16 cellular contexts compared by ENCODE assay signal in genomic region chr1:232901255-232901654, GRCh38. TPM values are rescaled to one million over a fixed set of nuclear protein-coding genes. Genes with fewer than 3 reads are reported as not detected.
DNase-seq lines count a peak whose midpoint lies in the region; ATAC-seq and TF ChIP-seq lines count a peak whose summit lies in the region.
"Had no signal": no experiment of that assay in that cellular context is flagged by ENCODE, and none has a peak within 500 bp of the region (broad histone marks: within the 10 kb centered on the region; RNA-seq: fewer than 3 reads in every experiment).

No MANE protein-coding gene starts in this region.

- CTCF ChIA-PET in activated CD4-positive, alpha-beta T cell treated with anti-CD3 and anti-CD28 coated beads, Interleukin-2, amount 10 ng/mL, durations not matched to agents 7 days and 5 days (lab: Charles Lee), result interaction anchor here (1.6 kb wide), 1 partner anchor 27 kb away, joined by 4 read pairs; no protein-coding TSS in a partner anchor

- peaks cover 8% of the 10 kb centered on the region for H3K9me3 ChIP-seq in KOPT-K1 (ENCODE audit: insufficient read depth, low read length, poor library complexity, severe bottlenecking)
- no peaks in the 10 kb centered on the region for H3K9me3 ChIP-seq in skeletal muscle tissue (ENCODE audit: control insufficient read depth in 3 of 3, low read length in 3 of 3)
- H3K9me3 ChIP-seq in spleen, result no peaks in the 10 kb centered on the region
- no peaks in the 10 kb centered on the region for H3K9me3 ChIP-seq in smooth muscle cell (replicated peaks; ENCODE audit: low read depth)

- no peak overlapping the region for H2AFZ ChIP-seq in smooth muscle cell (ENCODE audit: low read depth)

- no peak overlapping the region for H3K4me2 ChIP-seq in smooth muscle cell

- no peaks in the 10 kb centered on the region for H4K20me1 ChIP-seq in smooth muscle cell (ENCODE audit: low read depth)

- H3K4me3 ChIP-seq in skeletal muscle tissue (ENCODE audit: low read length in 3 of 3) (peak overlapping the region in 2 of 3 donors; percentile 10 to 23), spleen (no peak overlapping the region), smooth muscle cell (no peak overlapping the region)

- peak; percentile 30 for ATAC-seq in left colon
- ATAC-seq in HG02885 (IDR thresholded peaks at IDR 0.05; ENCODE audit: poor library complexity, unreplicated experiment), result no peak
- ATAC-seq: activated naive CD8-positive, alpha-beta T cell treated with anti-CD3 and anti-CD28 coated beads, Interleukin-2, amount 50 U/mL, for 24 hours; Panc1 had no signal

- TF ChIP-seq CTCF in spleen (IDR thresholded peaks at IDR 0.05 in 8 of 11, conservative IDR thresholded peaks at IDR 0.05 in 3 of 11) (no peak), smooth muscle cell (IDR thresholded peaks at IDR 0.05; ENCODE audit: borderline replicate concordance, insufficient read depth, poor library complexity, severe bottlenecking) (no peak)

- H3K4me1 ChIP-seq in skeletal muscle tissue (ENCODE audit: control insufficient read depth in 3 of 3, insufficient read depth in 3 of 3, low read length in 3 of 3), result peaks cover 27 to 42% (median 32%) of the 10 kb centered on the region in 3 donors
- H3K4me1 ChIP-seq in spleen, result peaks cover 0 to 13% (median 5%) of the 10 kb centered on the region in 6 donors
- peaks cover 9% of the 10 kb centered on the region for H3K4me1 ChIP-seq in smooth muscle cell (ENCODE audit: low read depth)

- intact Hi-C loops in left colon (cut with DNase I, micrococcal nuclease), result no loop called here
- intact Hi-C loops in spleen (cut with DNase I; ENCODE audit: low total_unique reads), result no loop called here

- no peaks in the 10 kb centered on the region for H3K79me2 ChIP-seq in smooth muscle cell (ENCODE audit: low read depth)

- H3K27ac ChIP-seq in KOPT-K1 (ENCODE audit: low read depth, low read length, poor library complexity, severe bottlenecking), result peak overlapping the region; percentile 57
- H3K27ac ChIP-seq in skeletal muscle tissue (ENCODE audit: low read depth, low read length), result peak overlapping the region; percentile 57
- H3K27ac ChIP-seq in spleen, result no peak overlapping the region
- H3K27ac ChIP-seq in smooth muscle cell (ENCODE audit: low read depth), result no peak overlapping the region

- peak overlapping the region; percentile 2 for H3K4me3 Mint-ChIP-seq in activated CD4-positive, alpha-beta T cell treated with anti-CD3 and anti-CD28 coated beads, Interleukin-2, amount 10 ng/mL, durations not matched to agents 7 days and 5 days
- H3K4me3 Mint-ChIP-seq: activated B cell treated with CpG ODN at 0.5 μM for 24 hours; activated naive CD8-positive, alpha-beta T cell treated with anti-CD3 and anti-CD28 coated beads, Interleukin-2, amount 50 U/mL, for 24 hours; endodermal cell had no signal

- H3K36me3 Mint-ChIP-seq in activated CD4-positive, alpha-beta T cell treated with anti-CD3 and anti-CD28 coated beads, Interleukin-2, amount 10 ng/mL, durations not matched to agents 7 days and 5 days (ENCODE audit: low read depth), result no peaks in the 10 kb centered on the region

- no peaks in the 10 kb centered on the region for H3K36me3 ChIP-seq in KOPT-K1 (ENCODE audit: insufficient read depth, low read length)
- H3K36me3 ChIP-seq in skeletal muscle tissue (ENCODE audit: control insufficient read depth in 3 of 3, insufficient read depth in 3 of 3, low read length in 3 of 3), result no peaks in the 10 kb centered on the region
- H3K36me3 ChIP-seq in spleen, result no peaks in the 10 kb centered on the region
- no peaks in the 10 kb centered on the region for H3K36me3 ChIP-seq in smooth muscle cell (ENCODE audit: low read depth)

- H3K27me3 ChIP-seq in skeletal muscle tissue (ENCODE audit: control insufficient read depth in 3 of 3, insufficient read depth in 3 of 3, low read length in 3 of 3), result no peaks in the 10 kb centered on the region
- H3K27me3 ChIP-seq in spleen (replicated peaks in 1 of 7), result peaks cover 0 to 6% (median 0%) of the 10 kb centered on the region in 7 donors
- no peaks in the 10 kb centered on the region for H3K27me3 ChIP-seq in smooth muscle cell (ENCODE audit: low read depth)

- no peak for TF ChIP-seq POLR2A in spleen (IDR thresholded peaks at IDR 0.05)

- H3F3A ChIP-seq in smooth muscle cell (ENCODE audit: low read depth), result no peaks in the 10 kb centered on the region

- WGBS in spleen, 5 donors, result 44 to 73% (median 47%) methylated on average over 4 of the region's 4 CpGs
- 54% methylated on average over 4 of the region's 4 CpGs for WGBS in smooth muscle cell (ENCODE audit: low lambda C conversion rate)

- POLR2A ChIA-PET in activated CD4-positive, alpha-beta T cell treated with anti-CD3 and anti-CD28 coated beads, Interleukin-2, amount 10 ng/mL, durations not matched to agents 7 days and 5 days (lab: Charles Lee), result no interaction called here

- H3K4me1 Mint-ChIP-seq in activated CD4-positive, alpha-beta T cell treated with anti-CD3 and anti-CD28 coated beads, Interleukin-2, amount 10 ng/mL, durations not matched to agents 7 days and 5 days, result peaks cover 43% of the 10 kb centered on the region
- H3K4me1 Mint-ChIP-seq: activated B cell treated with CpG ODN at 0.5 μM for 24 hours had no signal

- H3K27ac Mint-ChIP-seq in activated CD4-positive, alpha-beta T cell treated with anti-CD3 and anti-CD28 coated beads, Interleukin-2, amount 10 ng/mL, durations not matched to agents 7 days and 5 days, result peak overlapping the region; percentile 78
- H3K27ac Mint-ChIP-seq: activated B cell treated with CpG ODN at 0.5 μM for 24 hours; activated naive CD8-positive, alpha-beta T cell treated with anti-CD3 and anti-CD28 coated beads, Interleukin-2, amount 50 U/mL, for 24 hours; endodermal cell had no signal

- H3K9ac ChIP-seq in skeletal muscle tissue (ENCODE audit: low read depth in 1 of 3, low read length in 3 of 3) (peak overlapping the region; percentile 35 to 60 (median 35)), smooth muscle cell (ENCODE audit: low read depth) (no peak overlapping the region)

- no peaks in the 10 kb centered on the region for H3K27me3 Mint-ChIP-seq in activated CD4-positive, alpha-beta T cell treated with anti-CD3 and anti-CD28 coated beads, Interleukin-2, amount 10 ng/mL, durations not matched to agents 7 days and 5 days
- H3K27me3 Mint-ChIP-seq: activated naive CD8-positive, alpha-beta T cell treated with anti-CD3 and anti-CD28 coated beads, Interleukin-2, amount 50 U/mL, for 24 hours had no signal

- peak; percentile 15 for DNase-seq in activated CD4-positive, alpha-beta T cell treated with anti-CD3 and anti-CD28 coated beads, Interleukin-2, amount 10 ng/mL, durations not matched to agents 7 days and 5 days
- DNase-seq in activated CD4-positive, alpha-beta T cell treated with anti-CD3 and anti-CD28 coated beads, Interleukin-2, amount 50 U/mL, for 1 hour, result no peak
- DNase-seq in left colon, result no peak
- DNase-seq in spleen, result no peak
- no peak for DNase-seq in smooth muscle cell (lab: John Stamatoyannopoulos, UW; ENCODE audit: unreplicated experiment)
- DNase-seq: activated B cell treated with CpG ODN at 0.5 μM for 24 hours; activated naive CD8-positive, alpha-beta T cell treated with anti-CD3 and anti-CD28 coated beads, Interleukin-2, amount 50 U/mL, for 24 hours; activated T-cell treated with anti-CD3 and anti-CD28 coated beads for 4 hours; central memory CD4-positive, alpha-beta T cell; endodermal cell; Kasumi-1; stimulated activated CD4-positive, alpha-beta T cell treated with anti-CD3 and anti-CD28 coated beads, Interleukin-12 subunit alpha, Interleukin-12 subunit beta, amount 100 ng/mL, for 4 hours had no signal

- H3K9me3 Mint-ChIP-seq in activated CD4-positive, alpha-beta T cell treated with anti-CD3 and anti-CD28 coated beads, Interleukin-2, amount 10 ng/mL, durations not matched to agents 7 days and 5 days, result peaks cover 3% of the 10 kb centered on the region
- H3K9me3 Mint-ChIP-seq: activated B cell treated with CpG ODN at 0.5 μM for 24 hours; activated naive CD8-positive, alpha-beta T cell treated with anti-CD3 and anti-CD28 coated beads, Interleukin-2, amount 50 U/mL, for 24 hours had no signal

RNA-seq across cellular contexts. Expression of gene NTPCR, which starts 49.2 kb away (rescaled TPM):
- 10 to 100 TPM; 36.9 to 45.8 TPM for total RNA-seq in activated CD4-positive, alpha-beta T cell treated with anti-CD3 and anti-CD28 coated beads, Interleukin-2, amount 10 ng/mL, durations not matched to agents 7 days and 5 days
- total RNA-seq in left colon, result 10 to 100 TPM; 51.2 to 54.0 TPM
- 11.0 TPM for total RNA-seq in skeletal muscle tissue
- 10 to 100 TPM; 18.8 to 37.9 (median 24.1) TPM for total RNA-seq in spleen
- polyA plus RNA-seq in spleen, result 10 to 100 TPM; 34.3 to 42.6 (median 40.9) TPM
- total RNA-seq in smooth muscle cell, result 39.2 and 40.9 TPM in 2 replicates
- polyA plus RNA-seq in smooth muscle cell, result 54.3 and 59.2 TPM in 2 replicates

Comparison
In these comparisons a context has a peak if more than half of its experiments do, and no peak if none do; other contexts are left out.
1. H3K27ac ChIP-seq: peak in KOPT-K1 (single experiment) and skeletal muscle tissue (single experiment); none in spleen (0 of 8) and smooth muscle cell (single experiment).
2. H3K4me3 ChIP-seq: peak in skeletal muscle tissue (2 of 3); none in spleen (0 of 8) and smooth muscle cell (single experiment).